ENCODE assay signal across 29 cellular contexts in genomic region chr14:29458547-29458946, GRCh38.
DNase-seq lines count a peak whose midpoint lies in the region; ATAC-seq, FAIRE-seq and TF ChIP-seq lines count a peak whose summit lies in the region.
"Had no signal": no experiment of that assay in that cellular context is flagged by ENCODE, and none has a peak within 500 bp of the region (broad histone marks: within the 10 kb centered on the region; RNA-seq: fewer than 3 reads in every experiment).

No MANE protein-coding gene starts in this region.

- no peak overlapping the region for H2AK5ac ChIP-seq in IMR-90 (ENCODE audit: low read depth, low read length)

- no peak overlapping the region for H2BK15ac ChIP-seq in IMR-90 (ENCODE audit: low read depth, low read length)

- CTCF ChIA-PET in IMR-90 (lab: Yijun Ruan, JAX) = interaction anchor here (0.9 kb wide), 1 partner anchor 22 kb away, joined by 3 read pairs; no protein-coding TSS in a partner anchor

- no peak for FAIRE-seq in GM19239 (lab: Jason Lieb, UNC)
- FAIRE-seq: A204.1, colon, H54, RCC 7860, urothelium cell line had no signal

- no peak overlapping the region for H4K8ac ChIP-seq in IMR-90 (ENCODE audit: low read depth in 2 of 2, low read length in 2 of 2)

- H3K14ac ChIP-seq in IMR-90 (replicated peaks; ENCODE audit: low read depth, low read length) = no peak overlapping the region

- H3K4ac ChIP-seq in IMR-90 (ENCODE audit: low read depth, low read length) = no peak overlapping the region

- dilution Hi-C loops in IMR-90 (cut with HindIII; ENCODE audit: low sequenced_read_pairs, unreplicated experiment) = no loop called here

- TF ChIP-seq RAD21 in IMR-90 (IDR thresholded peaks at IDR 0.05; ENCODE audit: low read length) = no peak

- no peaks in the 10 kb centered on the region for H3K9me1 ChIP-seq in IMR-90 (ENCODE audit: insufficient read depth, low read length)

- no peaks in the 10 kb centered on the region for H3K27me3 ChIP-seq in IMR-90 (ENCODE audit: control insufficient read depth, insufficient read depth, low read length)
- H3K27me3 ChIP-seq: breast epithelium, testis had no signal

- DNase-seq in NCI-H1694 treated with DMSO at 0.1 percent for 48 hours (lab: John Stamatoyannopoulos, UW) (peak; percentile 50), NCI-H1694 (lab: John Stamatoyannopoulos, UW) (no peak), IMR-90 (no peak), NCI-H748 treated with DMSO at 0.1 percent for 48 hours (lab: John Stamatoyannopoulos, UW) (peak; percentile 23), iris pigment epithelial cell (ENCODE audit: low read depth) (peak; percentile 28), NCI-H524 (lab: John Stamatoyannopoulos, UW) (no peak), GM19239 (ENCODE audit: insufficient read length, low spot score) (no peak), medulla oblongata (ENCODE audit: extremely low spot score) (no peak)
- DNase-seq: activated B cell treated with CpG ODN at 0.5 μM for 24 hours; activated CD4-positive, alpha-beta T cell treated with anti-CD3 and anti-CD28 coated beads, Interleukin-2, amount 50 U/mL, for 4 hours; activated naive CD4-positive, alpha-beta T cell treated with Interleukin-2 at 50 U/mL for 16 hours; CD4-positive, CD25-positive, alpha-beta regulatory T cell; effector CD4-positive, alpha-beta T cell; islet precursor cell; left ventricle myocardium superior; naive thymus-derived CD4-positive, alpha-beta T cell; NCI-H187; NCI-H2227 treated with DMSO at 0.1 percent for 48 hours; nucleus accumbens; stimulated activated naive CD8-positive, alpha-beta T cell treated with anti-CD3 and anti-CD28 coated beads, Interleukin-15, Interleukin-2, amounts not matched to agents 100 U/mL and 50 U/mL, for 24 hours; T-cell; testis had no signal

- no peak overlapping the region for H2AK9ac ChIP-seq in IMR-90 (replicated peaks; ENCODE audit: low read depth, low read length, poor library complexity)

- no TSS peak for BruUV-seq in IMR-90 (replicated peaks; lab: Mats Ljungman, UMichigan)

- no peaks in the 10 kb centered on the region for H3K36me3 ChIP-seq in IMR-90 (ENCODE audit: control insufficient read depth, insufficient read depth, low read length)
- H3K36me3 ChIP-seq: breast epithelium, prostate gland had no signal

- no peak overlapping the region for H2BK120ac ChIP-seq in IMR-90 (ENCODE audit: low read depth, low read length)

- H3K27ac ChIP-seq in IMR-90 (ENCODE audit: insufficient read depth, low read length) = no peak overlapping the region
- H3K27ac ChIP-seq: breast epithelium, prostate gland, testis had no signal

- H2BK5ac ChIP-seq in IMR-90 (ENCODE audit: low read depth, low read length, poor library complexity, severe bottlenecking) = no peak overlapping the region

- H4K20me1 ChIP-seq in IMR-90 (ENCODE audit: insufficient read depth, low read length) = no peaks in the 10 kb centered on the region

- no peaks in the 10 kb centered on the region for H3K9me3 ChIP-seq in IMR-90 (ENCODE audit: control insufficient read depth, insufficient read depth, low read length)
- H3K9me3 ChIP-seq: breast epithelium, prostate gland, testis had no signal

- H3K56ac ChIP-seq in IMR-90 (ENCODE audit: extremely low read depth, insufficient read depth, low read length) = no peak overlapping the region

- H3K4me3 ChIP-seq in IMR-90 (ENCODE audit: insufficient read depth, low read depth, low read length) = no peak overlapping the region
- H3K4me3 ChIP-seq: breast epithelium, prostate gland, testis had no signal

- H3K4me2 ChIP-seq in IMR-90 (ENCODE audit: low read depth, low read length) = no peak overlapping the region

- H3K23ac ChIP-seq in IMR-90 (ENCODE audit: low read depth, low read length) = no peak overlapping the region

- no peak for TF ChIP-seq POLR2A in IMR-90 (IDR thresholded peaks at IDR 0.05; ENCODE audit: low read depth, low read length)

- in situ Hi-C loops in IMR-90 (cut with MboI; ENCODE audit: low sequenced_read_pairs) = no loop called here

- H3K79me1 ChIP-seq in IMR-90 (ENCODE audit: low read depth in 1 of 2, low read length in 2 of 2) = no peaks in the 10 kb centered on the region

- no peak overlapping the region for H4K91ac ChIP-seq in IMR-90 (ENCODE audit: insufficient read depth, low read depth, low read length)

- no peak overlapping the region for H3K18ac ChIP-seq in IMR-90 (ENCODE audit: low read depth, low read length)

- H4K5ac ChIP-seq in IMR-90 (ENCODE audit: low read depth, low read length) = no peak overlapping the region

- no CpG with 5 or more reads among the region's 1 CpG for WGBS in IMR-90 (ENCODE audit: extremely low coverage in 2 of 2, insufficient read length in 1 of 2), 2 experiments

- POLR2A ChIA-PET in IMR-90 (lab: Charles Lee; ENCODE audit: unreplicated experiment) = no interaction called here

- H3K9ac ChIP-seq in IMR-90 (ENCODE audit: low read depth, low read length) = no peak overlapping the region

- H2BK20ac ChIP-seq in IMR-90 (ENCODE audit: low read depth, low read length) = no peak overlapping the region

- no peak for TF ChIP-seq CTCF in IMR-90 (conservative IDR thresholded peaks at IDR 0.05; ENCODE audit: low read depth, low read length)

- intact Hi-C loops in IMR-90 (cut with micrococcal nuclease) = no loop called here

- H2AFZ ChIP-seq in IMR-90 (replicated peaks; ENCODE audit: low read length, poor library complexity) = no peak overlapping the region

- peak; percentile 62 for ATAC-seq in IMR-90 (ENCODE audit: low read depth)
- ATAC-seq: left ventricle myocardium superior; naive thymus-derived CD4-positive, alpha-beta T cell; stimulated activated naive CD8-positive, alpha-beta T cell treated with anti-CD3 and anti-CD28 coated beads, Interleukin-15, Interleukin-2, amounts not matched to agents 100 U/mL and 50 U/mL, for 24 hours; T-cell had no signal

- no peaks in the 10 kb centered on the region; the same call in 1 of the 2 replicates for H3K4me1 ChIP-seq in IMR-90 (ENCODE audit: control insufficient read depth, insufficient read depth, low read length)
- H3K4me1 ChIP-seq: breast epithelium, prostate gland, testis had no signal

TF ChIP-seq in IMR-90, 13 proteins besides CTCF, POLR2A, EP300 and RAD21:
- TF ChIP-seq NFE2L2 (IDR thresholded peaks at IDR 0.05; ENCODE audit: low read depth, low read length) = no peak
- no peak for TF ChIP-seq FOS (IDR thresholded peaks at IDR 0.05; ENCODE audit: low read depth, low read length)
- no peak for TF ChIP-seq MAFK (IDR thresholded peaks at IDR 0.05; ENCODE audit: low read depth, low read length)
- no peak for TF ChIP-seq CHD1 (IDR thresholded peaks at IDR 0.05; ENCODE audit: low read depth, low read length)

Comparison
In these comparisons a context has a peak if more than half of its experiments do, and no peak if none do; other contexts are left out.
1. DNase-seq: peak in NCI-H1694 treated with DMSO at 0.1 percent for 48 hours (single experiment), NCI-H748 treated with DMSO at 0.1 percent for 48 hours (single experiment) and iris pigment epithelial cell (single experiment); none in NCI-H1694 (single experiment), IMR-90 (single experiment), NCI-H524 (0 of 2), GM19239 (single experiment) and medulla oblongata (single experiment).